Comparison of ENCODE assay signal across 29 cellular contexts in the genomic region with DNA sequence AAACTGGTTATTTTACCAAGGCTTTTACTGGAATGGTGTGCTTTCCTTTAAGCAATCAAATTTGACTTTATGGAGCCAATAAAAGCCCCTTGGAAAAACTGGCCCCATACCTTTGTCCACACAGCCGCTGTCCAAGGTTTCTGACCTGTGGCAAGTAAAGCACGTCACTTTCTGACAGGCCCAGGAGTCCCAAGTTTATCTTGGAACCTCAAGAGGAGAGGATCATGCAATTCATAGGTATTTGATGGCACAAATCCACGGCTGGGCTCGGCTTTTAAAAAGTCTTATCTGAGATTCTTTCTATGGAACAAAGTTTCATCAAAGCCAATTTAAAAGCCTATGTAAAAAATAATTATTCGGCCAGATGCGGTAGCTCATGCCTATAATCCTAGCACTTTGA. TPM values are rescaled to one million over a fixed set of nuclear protein-coding genes. Genes with fewer than 3 reads are reported as not detected.
A peak's percentile ranks its signal among the peaks of the same experiment; 100 is the strongest.
DNase-seq lines count a peak whose midpoint lies in the region; ATAC-seq and TF ChIP-seq lines count a peak whose summit lies in the region.
"Had no signal": no experiment of that assay in that cellular context is flagged by ENCODE, and none has a peak within 500 bp of the region (broad histone marks: within the 10 kb centered on the region; RNA-seq: fewer than 3 reads in every experiment).

No MANE protein-coding gene starts in this region.

- peak; percentile 94 for DNase-seq in LNCaP clone FGC (ENCODE audit: low read depth)
- no peak for DNase-seq in left colon
- peak; percentile 34 for DNase-seq in posterior vena cava (ENCODE audit: low spot score)
- no peak for DNase-seq in mesenteric fat pad (ENCODE audit: low spot score)
- no peak for DNase-seq in caudate nucleus (lab: John Stamatoyannopoulos, UW)
- DNase-seq in DMS 273 (lab: John Stamatoyannopoulos, UW; ENCODE audit: unreplicated experiment), result no peak
- DNase-seq: AML-193; CD4-positive, alpha-beta memory T cell; COR-L47; GDM1; GOT3; HFFc6; Karpas-422; NCI-H1105 treated with DMSO at 0.1 percent for 48 hours; NCI-H146; NCI-H1930; NCI-H2107; NCI-H524; NCI-H774; NK-92 treated with Interleukin-12 subunit alpha and Interleukin-12 subunit beta, amount 100 ng/mL, for 24 hours; PC-9; RPMI8226; SHP77 had no signal

- TF ChIP-seq CTCF in LNCaP clone FGC (IDR thresholded peaks at IDR 0.05; ENCODE audit: control insufficient read depth, extremely low read depth, insufficient read depth) (no peak), VCaP (conservative IDR thresholded peaks at IDR 0.05) (no peak)

- peak; percentile 52 for ATAC-seq in left colon
- ATAC-seq in HG03457 (IDR thresholded peaks at IDR 0.05; ENCODE audit: unreplicated experiment), result no peak
- ATAC-seq: A549, GM12878 had no signal

- intact Hi-C loops in left colon (cut with DNase I, micrococcal nuclease) (no loop called here), posterior vena cava (cut with DNase I) (no loop called here)

- H3K27ac ChIP-seq in VCaP (peak overlapping the region; percentile 85), caudate nucleus (ENCODE audit: low read depth, low read length) (no peak overlapping the region)
- H3K27ac ChIP-seq: A549; BLaER1 treated with 17β-estradiol and CSF1 and Interleukin-3, amounts not matched to agents 10 nM and 100 nM; PC-9 had no signal

- H3K4me3 ChIP-seq in LNCaP clone FGC (ENCODE audit: low read depth, low read length), result no peak overlapping the region
- H3K4me3 ChIP-seq: A549; BLaER1 treated with 17β-estradiol and CSF1 and Interleukin-3, amounts not matched to agents 10 nM and 100 nM; GM12878; HAP-1; PC-9 had no signal

RNA-seq across cellular contexts. Expression of a gene that starts 13.5 kb away (rescaled TPM):
- total RNA-seq in left colon (10 to 100 TPM; 33.9 to 40.5 TPM), posterior vena cava (10 to 100 TPM; 36.0 to 49.2 TPM), mesenteric fat pad (68.2 TPM)

RNA-seq across cellular contexts. Expression of a gene that starts 14.0 kb away (rescaled TPM):
- 10 to 100 TPM; 80.6 to 80.8 TPM for total RNA-seq in left colon
- 10 to 100 TPM; 28.9 to 33.6 TPM for total RNA-seq in posterior vena cava
- total RNA-seq in mesenteric fat pad, result 34.4 TPM

RNA-seq across cellular contexts. Expression of a gene that starts 16.7 kb away (rescaled TPM):
- total RNA-seq in left colon, result 1 to 10 TPM; 7.9 to 8.5 TPM
- 1 to 10 TPM; 7.0 to 7.1 TPM for total RNA-seq in posterior vena cava
- 9.9 TPM for total RNA-seq in mesenteric fat pad

RNA-seq across cellular contexts. Expression of a gene that starts 42.7 kb away (rescaled TPM):
- total RNA-seq in left colon (10 to 100 TPM; 58.5 to 61.5 TPM), posterior vena cava (10 to 100 TPM; 15.2 to 24.6 TPM), mesenteric fat pad (21.2 TPM)

RNA-seq across cellular contexts. Expression of a gene that starts 42.8 kb away (rescaled TPM):
- total RNA-seq in left colon (100 to 1,000 TPM; 138 to 149 TPM), posterior vena cava (100 to 1,000 TPM; 142 to 151 TPM), mesenteric fat pad (195 TPM)

Comparison
In these comparisons a context has a peak if more than half of its experiments do, and no peak if none do; other contexts are left out.
1. DNase-seq: peak in LNCaP clone FGC (single experiment) and posterior vena cava (single experiment); none in left colon (0 of 2), mesenteric fat pad (single experiment), caudate nucleus (0 of 61) and DMS 273 (single experiment).